8 cellular contexts compared by ENCODE assay signal in genomic region chr5:132556511-132557424, GRCh38. TPM values are rescaled to one million over a fixed set of nuclear protein-coding genes. Genes with fewer than 3 reads are reported as not detected.
A peak's percentile ranks its signal among the peaks of the same experiment; 100 is the strongest.
DNase-seq lines count a peak whose midpoint lies in the region; ATAC-seq and TF ChIP-seq lines count a peak whose summit lies in the region.

TSS of gene RAD50 (plus strand) at chr5:132556977. CDS start at chr5:132557325, 348 bp downstream.

- H3K27ac ChIP-seq in esophagus (ENCODE audit: low read depth in 2 of 2, low read length in 1 of 2), result peak within 1 kb of the TSS; percentile 82 to 87

- H3K4me1 ChIP-seq in esophagus (ENCODE audit: control insufficient read depth in 2 of 2, insufficient read depth in 2 of 2, low read length in 1 of 2) (peaks cover 0 to 4% of the 10 kb centered on the region in 2 donors), mucosa of stomach (ENCODE audit: control insufficient read depth, insufficient read depth, low read length) (no peaks in the 10 kb centered on the region)

- H3K9me3 Mint-ChIP-seq in activated T-cell treated with anti-CD3 and anti-CD28 coated beads, Interleukin-2, amount 50 U/mL, for 24 hours, result peaks cover 3% of the 10 kb centered on the region

- H3K4me3 Mint-ChIP-seq in activated T-cell treated with anti-CD3 and anti-CD28 coated beads, Interleukin-2, amount 50 U/mL, for 24 hours, result peak within 1 kb of the TSS; percentile 98

- H3K9me3 ChIP-seq in esophagus (ENCODE audit: control insufficient read depth in 2 of 2, insufficient read depth in 1 of 2, low read depth in 1 of 2, low read length in 1 of 2) (no peaks in the 10 kb centered on the region), mucosa of stomach (ENCODE audit: control insufficient read depth, low read length) (no peaks in the 10 kb centered on the region)

- in situ Hi-C loops in KBM-7 (cut with MboI; ENCODE audit: low pct_unique_long_range_greater_than_20kb, low sequenced_read_pairs), result no loop called here

- H3K4me1 Mint-ChIP-seq in activated T-cell treated with anti-CD3 and anti-CD28 coated beads, Interleukin-2, amount 50 U/mL, for 24 hours (ENCODE audit: low read depth), result peaks cover 27% of the 10 kb centered on the region

- peak within 1 kb of the TSS; percentile 84 for H3K9ac ChIP-seq in mucosa of stomach (ENCODE audit: low read length)

- 7 to 8% methylated on average over 57 to 60 of the region's 60 CpGs for WGBS in esophagus, 2 donors

- peak within 1 kb of the TSS; percentile 74 to 88 for H3K4me3 ChIP-seq in esophagus (ENCODE audit: low read depth in 1 of 2, low read length in 2 of 2)
- peak within 1 kb of the TSS; percentile 53 for H3K4me3 ChIP-seq in mucosa of stomach (ENCODE audit: low read length)

- DNase-seq in DMS53 (lab: John Stamatoyannopoulos, UW), result peak; percentile 99
- peak; percentile 88 for DNase-seq in KBM-7
- DNase-seq in activated T-cell treated with anti-CD3 and anti-CD28 coated beads, Interleukin-2, amount 50 U/mL, for 24 hours, result peak; percentile 96
- DNase-seq in stimulated activated CD8-positive, alpha-beta memory T cell treated with anti-CD3 and anti-CD28 coated beads, Interleukin-4, amount 100 ng/mL, for 48 hours, result peak; percentile 94

- H3K27ac Mint-ChIP-seq in activated T-cell treated with anti-CD3 and anti-CD28 coated beads, Interleukin-2, amount 50 U/mL, for 24 hours, result peak within 1 kb of the TSS; percentile 99

- H3K36me3 Mint-ChIP-seq in activated T-cell treated with anti-CD3 and anti-CD28 coated beads, Interleukin-2, amount 50 U/mL, for 24 hours (ENCODE audit: low read depth), result peaks cover 24% of the 10 kb centered on the region

- H3K27me3 ChIP-seq in esophagus (ENCODE audit: control insufficient read depth in 1 of 2, insufficient read depth in 2 of 2, low read length in 2 of 2), result no peaks in the 10 kb centered on the region
- no peaks in the 10 kb centered on the region for H3K27me3 ChIP-seq in mucosa of stomach (ENCODE audit: control insufficient read depth, insufficient read depth, low read length)

- peak; percentile 90 for ATAC-seq in GM21717 (IDR thresholded peaks at IDR 0.05; ENCODE audit: unreplicated experiment)

- H3K36me3 ChIP-seq in esophagus (ENCODE audit: control insufficient read depth in 2 of 2, insufficient read depth in 2 of 2, low read length in 1 of 2) (no peaks in the 10 kb centered on the region), mucosa of stomach (ENCODE audit: control insufficient read depth, insufficient read depth, low read length) (peaks cover 3% of the 10 kb centered on the region)

- no peaks in the 10 kb centered on the region for H3K27me3 Mint-ChIP-seq in activated T-cell treated with anti-CD3 and anti-CD28 coated beads, Interleukin-2, amount 50 U/mL, for 24 hours

TF ChIP-seq in PFSK-1, 5 proteins besides CTCF, POLR2A, EP300 and RAD21:
- TF ChIP-seq REST (IDR thresholded peaks at IDR 0.05; ENCODE audit: insufficient read depth in 1 of 2, low read depth in 2 of 2, low read length in 2 of 2), result no peak
- TF ChIP-seq SIN3A (IDR thresholded peaks at IDR 0.05; ENCODE audit: borderline replicate concordance, insufficient read depth, low read length), result no peak
- peak; percentile 73 for TF ChIP-seq POLR2AphosphoS5 (IDR thresholded peaks at IDR 0.05; ENCODE audit: low read depth, low read length)
- peak; percentile 85 for TF ChIP-seq FOXP2 (optimal IDR thresholded peaks at IDR 0.05; ENCODE audit: borderline replicate concordance, extremely low read depth, extremely low read length, insufficient read depth)
- no peak for TF ChIP-seq TAF1 (IDR thresholded peaks at IDR 0.05; ENCODE audit: borderline replicate concordance, insufficient read depth, low read length)
TF ChIP-seq in PFSK-1: peak in this region for 2.

RNA-seq across cellular contexts. Expression of gene RAD50, which starts in this region (rescaled TPM):
- 11.1 TPM for polyA plus RNA-seq in PFSK-1 (2012; ENCODE audit: insufficient read length, low read depth)
- 1 to 10 TPM; 6.2 to 8.5 TPM for polyA plus RNA-seq in esophagus

Comparison
In these comparisons a context has a peak if more than half of its experiments do, and no peak if none do; other contexts are left out.
1. Peak in every context shown above with its lines: DNase-seq, ATAC-seq, H3K4me3 ChIP-seq and H3K27ac ChIP-seq.